29 cellular contexts compared by ENCODE assay signal in genomic region chr4:8709729-8710360, GRCh38.
A peak's percentile ranks its signal among the peaks of the same experiment; 100 is the strongest.
DNase-seq lines count a peak whose midpoint lies in the region; ATAC-seq, FAIRE-seq and TF ChIP-seq lines count a peak whose summit lies in the region.
"Had no signal": no experiment of that assay in that cellular context is flagged by ENCODE, and none has a peak within 500 bp of the region (broad histone marks: within the 10 kb centered on the region; RNA-seq: fewer than 3 reads in every experiment).

No MANE protein-coding gene starts in this region.

- peaks cover 0 to 16% of the 10 kb centered on the region in 2 experiments; a peak in 1 of 4 replicates for H3K4me1 ChIP-seq in SK-N-SH (ENCODE audit: control insufficient read depth in 1 of 2, insufficient read depth in 2 of 2, low read depth in 1 of 2, low read length in 1 of 2)
- H3K4me1 ChIP-seq in kidney (ENCODE audit: control insufficient read depth in 1 of 2, insufficient read depth in 1 of 2, low read depth in 1 of 2, low read length in 2 of 2): no peaks in the 10 kb centered on the region
- H3K4me1 ChIP-seq in PC-3 (ENCODE audit: insufficient read depth, low read length): no peaks in the 10 kb centered on the region
- H3K4me1 ChIP-seq: breast epithelium had no signal

- CTCF ChIA-PET in SK-N-SH (lab: Yijun Ruan, JAX): interaction anchor here (0.7 kb wide), 1 partner anchor 13 kb away, joined by 4 read pairs; no protein-coding TSS in a partner anchor
- CTCF ChIA-PET in PC-3 (lab: Charles Lee): no interaction called here

- no peak for TF ChIP-seq RAD21 in SK-N-SH (IDR thresholded peaks at IDR 0.05; ENCODE audit: low read length)

- H4K20me1 ChIP-seq in SK-N-SH (ENCODE audit: insufficient read depth): no peaks in the 10 kb centered on the region
- H4K20me1 ChIP-seq in PC-3 (ENCODE audit: low read length): no peaks in the 10 kb centered on the region

- no peak overlapping the region for H2AFZ ChIP-seq in SK-N-SH (ENCODE audit: low read depth)
- H2AFZ ChIP-seq in PC-3 (ENCODE audit: low read length): no peak overlapping the region

- H3K79me2 ChIP-seq in SK-N-SH (ENCODE audit: insufficient read depth) (no peaks in the 10 kb centered on the region), PC-3 (ENCODE audit: low read length) (no peaks in the 10 kb centered on the region)

- POLR2A ChIA-PET in SK-N-SH (lab: Yijun Ruan, JAX) (no interaction called here), PC-3 (lab: Charles Lee; ENCODE audit: unreplicated experiment) (no interaction called here)

- H3K27me3 ChIP-seq in SK-N-SH (ENCODE audit: insufficient read depth): no peaks in the 10 kb centered on the region
- H3K27me3 ChIP-seq in PC-3 (ENCODE audit: low read length): peaks cover 48% of the 10 kb centered on the region

- TF ChIP-seq EP300 in SK-N-SH (IDR thresholded peaks at IDR 0.05; ENCODE audit: borderline replicate concordance in 1 of 2, low read depth in 1 of 2, low read length in 1 of 2): no peak

- no peak for FAIRE-seq in kidney (lab: Jason Lieb, UNC)
- FAIRE-seq: D721Med, GM18507 had no signal

- H3K4me2 ChIP-seq in SK-N-SH (no peak overlapping the region), PC-3 (ENCODE audit: low read length) (no peak overlapping the region)
- H3K4me2 ChIP-seq: smooth muscle cell had no signal

- no peaks in the 10 kb centered on the region for H3K9me2 ChIP-seq in SK-N-SH
- H3K9me2 ChIP-seq in PC-3 (replicated peaks; ENCODE audit: low read length): no peaks in the 10 kb centered on the region

- ATAC-seq in SK-N-SH treated with all-trans-retinoic acid at 6 μM for 48 hours: no peak
- no peak for ATAC-seq in PC-3
- ATAC-seq: activated CD4-positive, alpha-beta T cell treated with anti-CD3 and anti-CD28 coated beads for 36 hours; T-helper 17 cell had no signal

- DNase-seq in SK-N-SH (peak; percentile 10), 8988T (peak; percentile 2), kidney (peak; percentile 48), retina (peak; percentile 61), NCI-H2029 (lab: John Stamatoyannopoulos, UW) (no peak), NCI-H446 treated with DMSO at 0.1 percent for 48 hours (lab: John Stamatoyannopoulos, UW) (no peak), PC-3 (no peak)
- DNase-seq: activated CD4-positive, alpha-beta T cell treated with anti-CD3 and anti-CD28 coated beads for 36 hours; activated naive CD4-positive, alpha-beta T cell treated with anti-CD3 and anti-CD28 coated beads, Interleukin-2, amount 50 U/mL, for 16 hours; effector memory CD4-positive, alpha-beta T cell; erythroblast; KG1; kidney glomerular epithelial cell; mesendoderm; MM.1S; NCI-H1436; NCI-H2107; NCI-H774; nucleus accumbens; stimulated activated CD4-positive, alpha-beta T cell treated with anti-CD3 and anti-CD28 coated beads, Interleukin-2, amount 100 ng/mL, for 24 hours; T-helper 17 cell had no signal

- H3K4me3 ChIP-seq in SK-N-SH (ENCODE audit: low read depth in 2 of 2, low read length in 1 of 2): no peak overlapping the region
- no peak overlapping the region for H3K4me3 ChIP-seq in kidney (ENCODE audit: low read length in 2 of 2)
- H3K4me3 ChIP-seq in PC-3 (ENCODE audit: low read length): no peak overlapping the region
- H3K4me3 ChIP-seq: breast epithelium, SK-N-MC, smooth muscle cell had no signal

- H3F3A ChIP-seq in SK-N-SH (replicated peaks; ENCODE audit: insufficient read depth) (no peaks in the 10 kb centered on the region), PC-3 (ENCODE audit: low read length, unreplicated experiment) (no peaks in the 10 kb centered on the region)

- intact Hi-C loops in kidney (cut with DNase I) (no loop called here), PC-3 (cut with micrococcal nuclease) (no loop called here)

- H3K27ac ChIP-seq in SK-N-SH (ENCODE audit: low read depth in 2 of 2, low read length in 1 of 2) (no peak overlapping the region), kidney (ENCODE audit: low read depth in 2 of 2, low read length in 2 of 2) (no peak overlapping the region), PC-3 (ENCODE audit: low read length) (no peak overlapping the region)
- H3K27ac ChIP-seq: 22Rv1, breast epithelium, RWPE1, SK-N-MC had no signal

- BruUV-seq in PC-3 (replicated peaks; lab: Mats Ljungman, UMichigan): no TSS peak

- H3K36me3 ChIP-seq in SK-N-SH (replicated peaks in 1 of 2; ENCODE audit: control insufficient read depth in 1 of 2, insufficient read depth in 2 of 2, low read length in 1 of 2) (no peaks in the 10 kb centered on the region), kidney (ENCODE audit: control insufficient read depth in 1 of 2, insufficient read depth in 2 of 2, low read length in 2 of 2) (no peaks in the 10 kb centered on the region), PC-3 (ENCODE audit: low read depth, low read length) (no peaks in the 10 kb centered on the region)
- H3K36me3 ChIP-seq: breast epithelium had no signal

- H3K9me3 ChIP-seq in SK-N-SH (peaks cover 3% of the 10 kb centered on the region), kidney (ENCODE audit: control insufficient read depth in 1 of 2, low read length in 2 of 2) (peaks cover 9 to 18% of the 10 kb centered on the region in 2 donors), PC-3 (ENCODE audit: low read length) (0 out of 2 replicates have a peak, but pooled peaks cover 4% of the 10 kb centered on the region)

- no peak for TF ChIP-seq CTCF in SK-N-SH (IDR thresholded peaks at IDR 0.05)
- no peak for TF ChIP-seq CTCF in kidney (IDR thresholded peaks at IDR 0.05; ENCODE audit: borderline replicate concordance, extremely low read depth, insufficient read depth)
- TF ChIP-seq CTCF in PC-3 (conservative IDR thresholded peaks at IDR 0.05; ENCODE audit: low read depth, low read length): no peak

- 48% methylated on average over 19 of the region's 23 CpGs for WGBS in SK-N-SH (ENCODE audit: low lambda C conversion rate)

- H3K9ac ChIP-seq in SK-N-SH (no peak overlapping the region), kidney (ENCODE audit: low read length in 2 of 2) (no peak overlapping the region), PC-3 (ENCODE audit: low read length) (no peak overlapping the region)

TF ChIP-seq in SK-N-SH, 30 proteins besides CTCF, POLR2A, EP300 and RAD21:
- TF ChIP-seq SMC3 (IDR thresholded peaks at IDR 0.05; ENCODE audit: low read depth, low read length) (no peak), POLR2AphosphoS5 (IDR thresholded peaks at IDR 0.05; ENCODE audit: low read depth, low read length) (no peak), FOXM1 (IDR thresholded peaks at IDR 0.05; ENCODE audit: low read depth) (no peak)

TF ChIP-seq in SK-N-SH treated with all-trans-retinoic acid at 6 μM for 48 hours, 23 proteins besides CTCF, POLR2A, EP300 and RAD21:
- TF ChIP-seq BACH2 (CRISPR knock-in tag; IDR thresholded peaks at IDR 0.05; ENCODE audit: borderline replicate concordance) (no peak), ZNF8 (CRISPR knock-in tag; IDR thresholded peaks at IDR 0.05) (no peak), RARB (CRISPR knock-in tag; IDR thresholded peaks at IDR 0.05) (no peak), ZNF70 (CRISPR knock-in tag; IDR thresholded peaks at IDR 0.05) (no peak), POU6F1 (CRISPR knock-in tag; IDR thresholded peaks at IDR 0.05; ENCODE audit: borderline replicate concordance, low read depth) (no peak)

Comparison
In these comparisons a context has a peak if more than half of its experiments do, and no peak if none do; other contexts are left out.
1. DNase-seq: peak in SK-N-SH (single experiment), 8988T (single experiment), kidney (single experiment) and retina (single experiment); none in NCI-H2029 (single experiment), NCI-H446 treated with DMSO at 0.1 percent for 48 hours (single experiment) and PC-3 (single experiment).